ENCODE assay signal across 18 cellular contexts in genomic region chr17:46850688-46851028, GRCh38. TPM values are rescaled to one million over a fixed set of nuclear protein-coding genes. Genes with fewer than 3 reads are reported as not detected.
DNase-seq lines count a peak whose midpoint lies in the region; ATAC-seq, FAIRE-seq and TF ChIP-seq lines count a peak whose summit lies in the region.
"Had no signal": no experiment of that assay in that cellular context is flagged by ENCODE, and none has a peak within 500 bp of the region (broad histone marks: within the 10 kb centered on the region; RNA-seq: fewer than 3 reads in every experiment).

No MANE protein-coding gene starts in this region.

- H3K27me3 Mint-ChIP-seq in activated T-cell treated with anti-CD3 and anti-CD28 coated beads, Interleukin-2, amount 50 U/mL, for 4 hours (ENCODE audit: low read depth) = peaks cover 71% of the 10 kb centered on the region
- peaks cover 81% of the 10 kb centered on the region for H3K27me3 Mint-ChIP-seq in activated T-cell treated with anti-CD3 and anti-CD28 coated beads, Interleukin-2, amount 50 U/mL, for 72 hours (ENCODE audit: low read depth)
- peaks cover 55% of the 10 kb centered on the region for H3K27me3 Mint-ChIP-seq in astrocyte (ENCODE audit: low read depth, unreplicated experiment)

- H3K79me2 ChIP-seq in astrocyte (ENCODE audit: insufficient read depth, low read length) (no peaks in the 10 kb centered on the region), keratinocyte (ENCODE audit: control insufficient read depth, insufficient read depth, low read length) (no peaks in the 10 kb centered on the region), smooth muscle cell (ENCODE audit: low read depth) (no peaks in the 10 kb centered on the region)

- H3K27ac ChIP-seq in astrocyte (ENCODE audit: low read depth, low read length) (no peak overlapping the region), keratinocyte (ENCODE audit: control insufficient read depth, insufficient read depth, low read length) (no peak overlapping the region), smooth muscle cell (ENCODE audit: low read depth) (no peak overlapping the region)

- no peaks in the 10 kb centered on the region for H3K36me3 Mint-ChIP-seq in activated T-cell treated with anti-CD3 and anti-CD28 coated beads, Interleukin-2, amount 50 U/mL, for 4 hours (ENCODE audit: insufficient read depth)
- H3K36me3 Mint-ChIP-seq in activated T-cell treated with anti-CD3 and anti-CD28 coated beads, Interleukin-2, amount 50 U/mL, for 72 hours (ENCODE audit: insufficient read depth in 2 of 2) = no peaks in the 10 kb centered on the region
- no peaks in the 10 kb centered on the region for H3K36me3 Mint-ChIP-seq in astrocyte (ENCODE audit: low read depth, unreplicated experiment)

- H3K9me3 ChIP-seq in astrocyte (ENCODE audit: insufficient read depth, low read depth, low read length) (no peaks in the 10 kb centered on the region), keratinocyte (ENCODE audit: control insufficient read depth, low read depth, low read length) (no peaks in the 10 kb centered on the region), smooth muscle cell (replicated peaks; ENCODE audit: low read depth) (no peaks in the 10 kb centered on the region)

- 37% methylated on average over 13 of the region's 13 CpGs for WGBS in smooth muscle cell (ENCODE audit: low lambda C conversion rate)

- no peak overlapping the region for H2AFZ ChIP-seq in astrocyte (ENCODE audit: low read depth, low read length)
- no peak overlapping the region for H2AFZ ChIP-seq in keratinocyte (ENCODE audit: control insufficient read depth, low read length)
- H2AFZ ChIP-seq in smooth muscle cell (ENCODE audit: low read depth) = no peak overlapping the region

- no peak for ATAC-seq in activated T-cell treated with anti-CD3 and anti-CD28 coated beads, Interleukin-2, amount 50 U/mL, for 4 hours
- no peak for ATAC-seq in activated T-cell treated with anti-CD3 and anti-CD28 coated beads, Interleukin-2, amount 50 U/mL, for 72 hours (replicated peaks in 1 of 2)
- no peak for ATAC-seq in HG02571 (IDR thresholded peaks at IDR 0.05; ENCODE audit: unreplicated experiment)
- ATAC-seq: sciatic nerve had no signal

- DNase-seq in activated T-cell treated with anti-CD3 and anti-CD28 coated beads, Interleukin-2, amount 50 U/mL, for 4 hours = no peak
- no peak for DNase-seq in activated T-cell treated with anti-CD3 and anti-CD28 coated beads, Interleukin-2, amount 50 U/mL, for 72 hours
- DNase-seq in astrocyte (ENCODE audit: low read depth) = no peak
- no peak for DNase-seq in keratinocyte (ENCODE audit: low read depth, low spot score)
- no peak for DNase-seq in smooth muscle cell (lab: John Stamatoyannopoulos, UW; ENCODE audit: unreplicated experiment)
- no peak for DNase-seq in EL
- DNase-seq in NK-92 treated with Interleukin-12 subunit alpha and Interleukin-12 subunit beta, amount 100 ng/mL, for 24 hours (lab: John Stamatoyannopoulos, UW) = no peak
- DNase-seq: activated CD8-positive, alpha-beta memory T cell treated with anti-CD3 and anti-CD28 coated beads for 24 hours; foreskin melanocyte; GDM1; MV-4-11; SIG-M5 had no signal

- H3K9me3 Mint-ChIP-seq in activated T-cell treated with anti-CD3 and anti-CD28 coated beads, Interleukin-2, amount 50 U/mL, for 4 hours = no peaks in the 10 kb centered on the region
- no peaks in the 10 kb centered on the region for H3K9me3 Mint-ChIP-seq in activated T-cell treated with anti-CD3 and anti-CD28 coated beads, Interleukin-2, amount 50 U/mL, for 72 hours
- H3K9me3 Mint-ChIP-seq in astrocyte (ENCODE audit: unreplicated experiment) = no peaks in the 10 kb centered on the region

- no peaks in the 10 kb centered on the region for H3K36me3 ChIP-seq in astrocyte (ENCODE audit: insufficient read depth, low read length)
- H3K36me3 ChIP-seq in keratinocyte (ENCODE audit: control insufficient read depth in 2 of 2, extremely low read depth in 1 of 2, insufficient read depth in 2 of 2, low read length in 2 of 2) = no peaks in the 10 kb centered on the region
- no peaks in the 10 kb centered on the region for H3K36me3 ChIP-seq in smooth muscle cell (ENCODE audit: low read depth)

- H3K27me3 ChIP-seq in astrocyte (ENCODE audit: insufficient read depth, low read length) (peaks cover 58% of the 10 kb centered on the region), keratinocyte (ENCODE audit: control insufficient read depth, extremely low read depth, insufficient read depth, low read length) (peaks cover 41% of the 10 kb centered on the region), smooth muscle cell (ENCODE audit: low read depth) (peaks cover 33% of the 10 kb centered on the region)

- no peaks in the 10 kb centered on the region for H3F3A ChIP-seq in smooth muscle cell (ENCODE audit: low read depth)

- FAIRE-seq in astrocyte (lab: Jason Lieb, UNC) (no peak), keratinocyte (lab: Jason Lieb, UNC) (no peak)
- FAIRE-seq: A204.1, bronchial epithelial cell had no signal

- H3K4me1 Mint-ChIP-seq in activated T-cell treated with anti-CD3 and anti-CD28 coated beads, Interleukin-2, amount 50 U/mL, for 4 hours (ENCODE audit: low read depth) = peaks cover 14% of the 10 kb centered on the region
- peaks cover 5% of the 10 kb centered on the region for H3K4me1 Mint-ChIP-seq in activated T-cell treated with anti-CD3 and anti-CD28 coated beads, Interleukin-2, amount 50 U/mL, for 72 hours (ENCODE audit: low read depth)
- peaks cover 15% of the 10 kb centered on the region for H3K4me1 Mint-ChIP-seq in astrocyte (ENCODE audit: low read depth, unreplicated experiment)

- H3K9ac ChIP-seq in astrocyte (ENCODE audit: low read length) (no peak overlapping the region), keratinocyte (ENCODE audit: control insufficient read depth, extremely low read depth, insufficient read depth, low read length) (no peak overlapping the region), smooth muscle cell (ENCODE audit: low read depth) (no peak overlapping the region)

- no peaks in the 10 kb centered on the region for H3K9me1 ChIP-seq in keratinocyte (ENCODE audit: control insufficient read depth, extremely low read depth, insufficient read depth, low read length)

- no peak overlapping the region for H3K27ac Mint-ChIP-seq in activated T-cell treated with anti-CD3 and anti-CD28 coated beads, Interleukin-2, amount 50 U/mL, for 72 hours
- H3K27ac Mint-ChIP-seq in astrocyte (ENCODE audit: unreplicated experiment) = no peak overlapping the region

- H3K4me2 ChIP-seq in astrocyte (ENCODE audit: low read length) = peak overlapping the region; percentile 55
- peak overlapping the region; percentile 36 for H3K4me2 ChIP-seq in keratinocyte (ENCODE audit: control insufficient read depth, extremely low read depth, insufficient read depth, low read depth, low read length)
- H3K4me2 ChIP-seq in smooth muscle cell = peak overlapping the region; percentile 92

- dilution Hi-C loops in keratinocyte (cut with MboI; ENCODE audit: extremely low pct_ligation_motif_present, low sequenced_read_pairs) = no loop called here

- H3K4me1 ChIP-seq in astrocyte (ENCODE audit: insufficient read depth, low read length) (peaks cover 11% of the 10 kb centered on the region), keratinocyte (ENCODE audit: control insufficient read depth, extremely low read depth, insufficient read depth, low read length) (no peaks in the 10 kb centered on the region), smooth muscle cell (ENCODE audit: low read depth) (no peaks in the 10 kb centered on the region)

- H3K4me3 ChIP-seq in astrocyte (ENCODE audit: insufficient read depth, low read depth, low read length) (no peak overlapping the region), keratinocyte (ENCODE audit: control insufficient read depth in 2 of 3, extremely low read depth in 1 of 3, insufficient read depth in 2 of 3, low read depth in 1 of 3, low read length in 3 of 3) (no peak overlapping the region), smooth muscle cell (peak overlapping the region; percentile 56)

- TF ChIP-seq CTCF in astrocyte (IDR thresholded peaks at IDR 0.05; ENCODE audit: insufficient read depth, low read depth, low read length) (no peak), keratinocyte (optimal IDR thresholded peaks at IDR 0.05 in 1 of 3, IDR thresholded peaks at IDR 0.05 in 1 of 3, conservative IDR thresholded peaks at IDR 0.05 in 1 of 3; ENCODE audit: extremely low read depth in 1 of 3, insufficient read depth in 2 of 3, low read length in 3 of 3) (no peak), smooth muscle cell (IDR thresholded peaks at IDR 0.05; ENCODE audit: borderline replicate concordance, insufficient read depth, poor library complexity, severe bottlenecking) (no peak)

- H4K20me1 ChIP-seq in astrocyte (ENCODE audit: insufficient read depth, low read length) (no peaks in the 10 kb centered on the region), keratinocyte (ENCODE audit: control insufficient read depth, extremely low read depth, insufficient read depth, low read length) (peaks cover 2% of the 10 kb centered on the region), smooth muscle cell (ENCODE audit: low read depth) (no peaks in the 10 kb centered on the region)

- H3K4me3 Mint-ChIP-seq in activated T-cell treated with anti-CD3 and anti-CD28 coated beads, Interleukin-2, amount 50 U/mL, for 4 hours = peak overlapping the region; percentile 61
- H3K4me3 Mint-ChIP-seq in activated T-cell treated with anti-CD3 and anti-CD28 coated beads, Interleukin-2, amount 50 U/mL, for 72 hours = peak overlapping the region in 1 of 2 donors; percentile 50
- H3K4me3 Mint-ChIP-seq in astrocyte (ENCODE audit: unreplicated experiment) = peak overlapping the region; percentile 77

RNA-seq across cellular contexts. Expression of gene WNT9B, which starts 0.7 kb away (rescaled TPM):
- not detected for total RNA-seq in activated T-cell treated with anti-CD3 and anti-CD28 coated beads, Interleukin-2, amount 50 U/mL, for 4 hours
- not detected for total RNA-seq in activated T-cell treated with anti-CD3 and anti-CD28 coated beads, Interleukin-2, amount 50 U/mL, for 72 hours
- 0.48 and 0.84 TPM in 2 replicates for total RNA-seq in astrocyte
- polyA plus RNA-seq in keratinocyte = 0.12 TPM in 1 of 3 replicates, not detected in the others
- not detected for polyA plus RNA-seq in keratinocyte (2011; ENCODE audit: low read depth)
- polyA plus RNA-seq in keratinocyte (2011; cell fraction: cytosol; rRNA removed) = not detected in 2 replicates
- not detected in 2 replicates for polyA plus RNA-seq in keratinocyte (2011; cell fraction: nucleus; rRNA removed)
- polyA plus RNA-seq in keratinocyte (2012; ENCODE audit: low replicate concordance) = not detected in 2 replicates
- not detected in 3 replicates for polyA minus RNA-seq in keratinocyte
- polyA minus RNA-seq in keratinocyte (2011; cell fraction: cytosol; rRNA and poly(A)+ RNA removed) = not detected
- not detected in 2 replicates for polyA minus RNA-seq in keratinocyte (2011; cell fraction: nucleus; rRNA and poly(A)+ RNA removed)
- total RNA-seq in smooth muscle cell = 0.72 TPM in 1 of 2 replicates, not detected in the other
- not detected in 2 replicates for polyA plus RNA-seq in smooth muscle cell
- total RNA-seq: bronchial epithelial cell, kidney epithelial cell, sciatic nerve, urinary bladder had no signal

RNA-seq across cellular contexts. Expression of gene WNT3, which starts 32.2 kb away (rescaled TPM):
- under 1 TPM in 1 of 3 donors, not detected in 2; 0.08 TPM for total RNA-seq in activated T-cell treated with anti-CD3 and anti-CD28 coated beads, Interleukin-2, amount 50 U/mL, for 4 hours
- total RNA-seq in activated T-cell treated with anti-CD3 and anti-CD28 coated beads, Interleukin-2, amount 50 U/mL, for 72 hours = under 1 TPM; 0.14 to 0.53 TPM
- 2.4 TPM in 2 replicates for total RNA-seq in astrocyte
- 1.9 to 2.8 TPM (median 2.0 TPM) in 3 replicates for polyA plus RNA-seq in keratinocyte
- 1.3 TPM for polyA plus RNA-seq in keratinocyte (2011; ENCODE audit: low read depth)
- 1.1 and 1.2 TPM in 2 replicates for polyA plus RNA-seq in keratinocyte (2011; cell fraction: cytosol; rRNA removed)
- 4.5 and 5.3 TPM in 2 replicates for polyA plus RNA-seq in keratinocyte (2011; cell fraction: nucleus; rRNA removed)
- 1.2 and 2.1 TPM in 2 replicates for polyA plus RNA-seq in keratinocyte (2012; ENCODE audit: low replicate concordance)
- 1.1 to 2.4 TPM (median 1.8 TPM) in 3 replicates for polyA minus RNA-seq in keratinocyte
- 1.2 TPM for polyA minus RNA-seq in keratinocyte (2011; cell fraction: cytosol; rRNA and poly(A)+ RNA removed)
- polyA minus RNA-seq in keratinocyte (2011; cell fraction: nucleus; rRNA and poly(A)+ RNA removed) = 1.2 and 2.2 TPM in 2 replicates
- 6.2 and 6.5 TPM in 2 replicates for total RNA-seq in smooth muscle cell
- polyA plus RNA-seq in smooth muscle cell = 2.9 and 6.4 TPM in 2 replicates

Comparison
In these comparisons a context has a peak if more than half of its experiments do, and no peak if none do; other contexts are left out.
1. H3K4me2 ChIP-seq: peak in every context shown above with its lines; median percentile 92 in smooth muscle cell; 55 in astrocyte; 36 in keratinocyte.